ENCODE assay signal across 1 cellular context in the genomic region with DNA sequence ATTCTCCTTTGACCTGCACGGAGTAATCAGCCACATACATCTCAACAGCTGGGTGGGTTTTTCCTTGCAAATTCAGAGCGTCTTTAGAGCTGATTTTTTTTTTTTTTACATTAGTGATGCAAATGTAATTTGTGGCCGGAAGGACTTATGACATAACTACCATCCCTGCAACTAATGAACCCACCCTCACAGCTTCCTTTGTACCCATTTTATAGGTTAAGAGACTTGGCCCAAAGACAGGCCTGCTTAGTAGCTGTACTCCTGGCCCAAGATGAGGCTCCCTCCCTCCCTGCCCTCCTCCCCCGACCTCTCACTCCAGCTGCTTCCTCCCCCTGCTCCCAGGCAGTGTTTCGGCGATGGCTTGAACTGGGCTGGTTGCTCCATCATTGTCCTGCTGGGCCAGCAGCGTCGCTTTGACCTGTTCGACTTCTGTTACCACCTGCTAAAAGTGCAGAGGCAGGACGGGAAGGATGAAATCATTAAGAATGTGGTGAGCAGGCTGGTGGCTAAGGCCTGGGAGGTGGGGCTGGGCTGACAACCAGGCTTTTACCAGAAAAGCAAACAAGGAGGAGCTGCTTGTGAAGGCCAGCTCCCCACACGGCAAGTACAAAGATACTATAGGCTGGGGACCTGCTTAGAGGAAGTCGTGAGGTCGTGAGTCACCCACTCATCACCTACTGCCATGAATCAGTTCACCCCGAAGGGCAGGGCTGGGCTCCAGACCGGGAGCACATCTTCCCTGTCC.
TF ChIP-seq lines count a peak whose summit lies in the region.

No MANE protein-coding gene starts in this region.

TF ChIP-seq in K562, 482 proteins besides CTCF, POLR2A, EP300 and RAD21 (continued from another document):
- no peak for TF ChIP-seq SAP30 (IDR thresholded peaks at IDR 0.05; ENCODE audit: borderline replicate concordance, insufficient read depth, low read depth, low read length, poor library complexity, severe bottlenecking)
- TF ChIP-seq, protein P1, sequence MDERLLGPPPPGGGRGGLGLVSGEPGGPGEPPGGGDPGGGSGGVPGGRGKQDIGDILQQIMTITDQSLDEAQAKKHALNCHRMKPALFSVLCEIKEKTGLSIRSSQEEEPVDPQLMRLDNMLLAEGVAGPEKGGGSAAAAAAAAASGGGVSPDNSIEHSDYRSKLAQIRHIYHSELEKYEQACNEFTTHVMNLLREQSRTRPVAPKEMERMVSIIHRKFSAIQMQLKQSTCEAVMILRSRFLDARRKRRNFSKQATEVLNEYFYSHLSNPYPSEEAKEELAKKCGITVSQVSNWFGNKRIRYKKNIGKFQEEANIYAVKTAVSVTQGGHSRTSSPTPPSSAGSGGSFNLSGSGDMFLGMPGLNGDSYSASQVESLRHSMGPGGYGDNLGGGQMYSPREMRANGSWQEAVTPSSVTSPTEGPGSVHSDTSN (CRISPR knock-in tag; IDR thresholded peaks at IDR 0.05; ENCODE audit: low read depth), result no peak
- TF ChIP-seq, protein P1 (tag; conservative IDR thresholded peaks at IDR 0.05; ENCODE audit: low read depth), result peak; percentile 48
- no peak for TF ChIP-seq ZNF76 (CRISPR knock-in tag; IDR thresholded peaks at IDR 0.05; ENCODE audit: borderline replicate concordance)
- TF ChIP-seq NR1H2 (CRISPR knock-in tag; IDR thresholded peaks at IDR 0.05), result no peak
- no peak for TF ChIP-seq PYGO2 (tag; IDR thresholded peaks at IDR 0.05)
- no peak for TF ChIP-seq CSDE1 (IDR thresholded peaks at IDR 0.05)
- TF ChIP-seq BRD9 (IDR thresholded peaks at IDR 0.05; ENCODE audit: low read depth, partially characterized antibody), result no peak
- peak; percentile 53 for TF ChIP-seq JUND (IDR thresholded peaks at IDR 0.05; ENCODE audit: borderline replicate concordance, low read depth, low read length)
- 0 out of 3 replicates have a peak, but pooled peaks have one; percentile 37 for TF ChIP-seq JUND (tag; IDR thresholded peaks at IDR 0.05; ENCODE audit: borderline replicate concordance, low read depth, low read length)
- no peak for TF ChIP-seq TAF9B (IDR thresholded peaks at IDR 0.05; ENCODE audit: partially characterized antibody)
- TF ChIP-seq MEF2A (IDR thresholded peaks at IDR 0.05; ENCODE audit: control insufficient read depth, low read depth, low read length), result no peak
- TF ChIP-seq NR2C2 (CRISPR knock-in tag; IDR thresholded peaks at IDR 0.05), result no peak
- TF ChIP-seq NR2C2 (tag; IDR thresholded peaks at IDR 0.05), result peak; percentile 39; the same call in 1 of the 2 replicates
- TF ChIP-seq, protein P2, sequence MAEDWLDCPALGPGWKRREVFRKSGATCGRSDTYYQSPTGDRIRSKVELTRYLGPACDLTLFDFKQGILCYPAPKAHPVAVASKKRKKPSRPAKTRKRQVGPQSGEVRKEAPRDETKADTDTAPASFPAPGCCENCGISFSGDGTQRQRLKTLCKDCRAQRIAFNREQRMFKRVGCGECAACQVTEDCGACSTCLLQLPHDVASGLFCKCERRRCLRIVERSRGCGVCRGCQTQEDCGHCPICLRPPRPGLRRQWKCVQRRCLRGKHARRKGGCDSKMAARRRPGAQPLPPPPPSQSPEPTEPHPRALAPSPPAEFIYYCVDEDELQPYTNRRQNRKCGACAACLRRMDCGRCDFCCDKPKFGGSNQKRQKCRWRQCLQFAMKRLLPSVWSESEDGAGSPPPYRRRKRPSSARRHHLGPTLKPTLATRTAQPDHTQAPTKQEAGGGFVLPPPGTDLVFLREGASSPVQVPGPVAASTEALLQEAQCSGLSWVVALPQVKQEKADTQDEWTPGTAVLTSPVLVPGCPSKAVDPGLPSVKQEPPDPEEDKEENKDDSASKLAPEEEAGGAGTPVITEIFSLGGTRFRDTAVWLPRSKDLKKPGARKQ (CRISPR knock-in tag; IDR thresholded peaks at IDR 0.05), result no peak
- TF ChIP-seq ZNF644 (tag; IDR thresholded peaks at IDR 0.05; ENCODE audit: low read depth), result no peak
TF ChIP-seq in K562: peak in this region for 7.
